In genomic region chr15:34793071-34793470, GRCh38 we compare ENCODE assay signal across 20 cellular contexts. TPM values are rescaled to one million over a fixed set of nuclear protein-coding genes. Genes with fewer than 3 reads are reported as not detected.
"Had no signal": no experiment of that assay in that cellular context is flagged by ENCODE, and none has a peak within 500 bp of the region (broad histone marks: within the 10 kb centered on the region; RNA-seq: fewer than 3 reads in every experiment).

No MANE protein-coding gene starts in this region.

- ATAC-seq: activated CD4-positive, CD25-positive, alpha-beta regulatory T cell treated with anti-CD3 and anti-CD28 coated beads, Interleukin-2, amount 50 U/mL, for 24 hours; effector memory CD8-positive, alpha-beta T cell had no signal

- H3K36me3 Mint-ChIP-seq: activated naive CD8-positive, alpha-beta T cell treated with anti-CD3 and anti-CD28 coated beads for 36 hours had no signal

- H3K4me1 Mint-ChIP-seq: activated naive CD8-positive, alpha-beta T cell treated with anti-CD3 and anti-CD28 coated beads for 36 hours; neural crest cell had no signal

- H3K27me3 ChIP-seq: ovary, vagina had no signal

- FAIRE-seq: keratinocyte had no signal

- H3K36me3 ChIP-seq: ovary, tibial nerve, vagina had no signal

- H3K27ac Mint-ChIP-seq: activated naive CD8-positive, alpha-beta T cell treated with anti-CD3 and anti-CD28 coated beads for 36 hours; activated T-helper 1 cell treated with anti-CD3 and anti-CD28 coated beads, Interleukin-12 subunit alpha, Interleukin-12 subunit beta, Interleukin-2, Interleukin-4 antibody, amounts not matched to agents 30 ng/mL and 10 ng/mL and 1 ng/mL, durations not matched to agents 14 hours and 24 hours and 36 hours; effector memory CD8-positive, alpha-beta T cell had no signal

- DNase-seq: activated naive CD8-positive, alpha-beta T cell treated with anti-CD3 and anti-CD28 coated beads for 36 hours; amygdala; dermis blood vessel endothelial cell; effector memory CD8-positive, alpha-beta T cell; foreskin melanocyte; mesendoderm; ovary; stimulated activated CD4-positive, alpha-beta T cell treated with anti-CD3 and anti-CD28 coated beads, Interleukin-4, amount 100 ng/mL, for 24 hours; stimulated activated naive CD4-positive, alpha-beta T cell had no signal

- H3K4me3 ChIP-seq: ovary, skin epidermis, tibial nerve, vagina had no signal

- H3K27ac ChIP-seq: ovary, skin epidermis, tibial nerve, vagina had no signal

- H3K4me1 ChIP-seq: vagina had no signal

- H3K9me3 Mint-ChIP-seq: activated naive CD8-positive, alpha-beta T cell treated with anti-CD3 and anti-CD28 coated beads for 36 hours; activated T-helper 1 cell treated with anti-CD3 and anti-CD28 coated beads, Interleukin-12 subunit alpha, Interleukin-12 subunit beta, Interleukin-2, Interleukin-4 antibody, amounts not matched to agents 30 ng/mL and 10 ng/mL and 1 ng/mL, durations not matched to agents 14 hours and 24 hours and 36 hours; effector memory CD8-positive, alpha-beta T cell; neural crest cell had no signal

- H3K4me3 Mint-ChIP-seq: activated naive CD8-positive, alpha-beta T cell treated with anti-CD3 and anti-CD28 coated beads for 36 hours; activated T-helper 1 cell treated with anti-CD3 and anti-CD28 coated beads, Interleukin-12 subunit alpha, Interleukin-12 subunit beta, Interleukin-2, Interleukin-4 antibody, amounts not matched to agents 30 ng/mL and 10 ng/mL and 1 ng/mL, durations not matched to agents 14 hours and 24 hours and 36 hours; effector memory CD8-positive, alpha-beta T cell; neural crest cell had no signal

- H3K9me3 ChIP-seq: ovary, tibial nerve, vagina had no signal

RNA-seq across cellular contexts. Expression of gene ACTC1, which starts 2.3 kb away (rescaled TPM):
- total RNA-seq: activated CD8-positive, alpha-beta memory T cell treated with anti-CD3 and anti-CD28 coated beads for 36 hours; activated naive CD8-positive, alpha-beta T cell treated with anti-CD3 and anti-CD28 coated beads for 36 hours; activated T-helper 1 cell treated with anti-CD3 and anti-CD28 coated beads, Interleukin-12 subunit alpha, Interleukin-12 subunit beta, Interleukin-2, Interleukin-4 antibody, amounts not matched to agents 30 ng/mL and 10 ng/mL and 1 ng/mL, durations not matched to agents 14 hours and 24 hours and 36 hours; dermis blood vessel endothelial cell had no signal
- polyA plus RNA-seq: keratinocyte had no signal

RNA-seq across cellular contexts. Expression of gene GJD2, which starts 38.3 kb away (rescaled TPM):
- total RNA-seq: activated CD8-positive, alpha-beta memory T cell treated with anti-CD3 and anti-CD28 coated beads for 36 hours; activated naive CD8-positive, alpha-beta T cell treated with anti-CD3 and anti-CD28 coated beads for 36 hours; activated T-helper 1 cell treated with anti-CD3 and anti-CD28 coated beads, Interleukin-12 subunit alpha, Interleukin-12 subunit beta, Interleukin-2, Interleukin-4 antibody, amounts not matched to agents 30 ng/mL and 10 ng/mL and 1 ng/mL, durations not matched to agents 14 hours and 24 hours and 36 hours; dermis blood vessel endothelial cell; fibroblast of lung; liver; ovary; subcutaneous adipose tissue; tibial nerve; vagina had no signal
- polyA plus RNA-seq: fibroblast of lung, keratinocyte, liver, ovary had no signal
